ENCODE assay signal across 1 cellular context in the genomic region with DNA sequence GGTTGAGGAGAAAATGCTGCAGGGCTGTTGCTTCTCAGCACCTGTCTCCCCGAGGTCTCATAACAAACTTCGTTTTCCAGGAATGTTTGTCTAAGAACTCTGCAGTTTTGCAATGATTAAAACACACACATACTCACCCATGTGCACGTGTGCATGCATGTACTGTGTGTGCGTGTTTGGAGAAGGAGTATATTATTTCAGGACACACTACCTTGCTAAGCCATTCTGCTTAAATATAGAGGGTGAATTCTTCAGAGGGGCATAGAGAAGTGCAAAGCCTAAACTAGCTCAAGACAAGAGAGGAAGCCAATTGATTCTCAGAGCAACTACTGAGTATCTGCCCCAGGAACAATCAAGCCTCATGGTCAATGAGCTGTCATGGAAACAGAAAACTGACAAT.
TF ChIP-seq lines count a peak whose summit lies in the region.

No MANE protein-coding gene starts in this region.

TF ChIP-seq in GM23338, 12 proteins besides CTCF, POLR2A, EP300 and RAD21 (continued from another document):
- no peak for TF ChIP-seq STAT1 (IDR thresholded peaks at IDR 0.05; ENCODE audit: unreplicated experiment)
